1 cellular context compared by ENCODE assay signal in the genomic region with DNA sequence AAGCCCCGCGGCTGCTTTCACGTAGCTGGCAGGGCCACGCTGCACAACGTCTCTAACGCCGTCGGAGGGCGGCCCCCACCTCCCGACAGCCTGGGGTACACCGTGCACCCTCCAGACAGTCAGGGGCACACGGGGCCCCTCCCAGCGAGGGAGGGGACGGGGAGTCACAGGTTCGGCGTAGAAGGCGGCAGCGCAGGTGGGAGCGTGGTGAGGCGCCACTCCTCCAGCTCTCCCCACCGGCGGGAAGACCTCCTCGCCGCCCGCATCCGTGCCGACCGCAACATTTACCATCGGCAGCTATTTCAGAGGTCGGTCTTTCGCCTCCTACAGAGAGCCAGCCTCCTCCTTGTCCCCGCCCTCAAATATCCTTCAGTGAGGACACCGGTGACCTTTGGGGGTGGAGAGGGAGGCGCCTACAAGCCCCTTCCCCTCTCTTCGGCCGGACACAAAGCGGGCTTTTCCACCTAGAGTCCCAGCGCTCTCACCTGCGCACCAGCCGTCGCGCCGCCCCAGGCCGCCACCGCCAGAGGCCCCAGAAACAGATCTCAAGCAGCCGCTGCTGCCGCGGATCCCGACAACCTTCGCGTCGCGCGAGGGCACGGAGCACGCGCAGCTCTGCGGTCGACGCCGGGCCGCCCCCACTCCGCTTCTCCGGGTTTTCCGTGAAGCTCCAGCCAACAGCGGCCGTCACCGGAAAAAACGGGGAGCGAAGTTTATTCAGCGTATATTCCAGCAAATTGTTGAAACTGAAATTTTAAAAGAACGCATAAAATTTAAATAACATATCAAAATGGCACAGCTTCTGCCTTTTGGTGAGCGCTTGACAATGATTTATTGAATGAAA.
TF ChIP-seq lines count a peak whose summit lies in the region.

A gene (minus strand): TSS at position 600 of the 844 bp plus-strand sequence. CDS start 20,708 bp downstream, outside the sequence.

TF ChIP-seq in K562, 482 proteins besides CTCF, POLR2A, EP300 and RAD21 (continued from another document and continues in another):
- TF ChIP-seq, protein P1, sequence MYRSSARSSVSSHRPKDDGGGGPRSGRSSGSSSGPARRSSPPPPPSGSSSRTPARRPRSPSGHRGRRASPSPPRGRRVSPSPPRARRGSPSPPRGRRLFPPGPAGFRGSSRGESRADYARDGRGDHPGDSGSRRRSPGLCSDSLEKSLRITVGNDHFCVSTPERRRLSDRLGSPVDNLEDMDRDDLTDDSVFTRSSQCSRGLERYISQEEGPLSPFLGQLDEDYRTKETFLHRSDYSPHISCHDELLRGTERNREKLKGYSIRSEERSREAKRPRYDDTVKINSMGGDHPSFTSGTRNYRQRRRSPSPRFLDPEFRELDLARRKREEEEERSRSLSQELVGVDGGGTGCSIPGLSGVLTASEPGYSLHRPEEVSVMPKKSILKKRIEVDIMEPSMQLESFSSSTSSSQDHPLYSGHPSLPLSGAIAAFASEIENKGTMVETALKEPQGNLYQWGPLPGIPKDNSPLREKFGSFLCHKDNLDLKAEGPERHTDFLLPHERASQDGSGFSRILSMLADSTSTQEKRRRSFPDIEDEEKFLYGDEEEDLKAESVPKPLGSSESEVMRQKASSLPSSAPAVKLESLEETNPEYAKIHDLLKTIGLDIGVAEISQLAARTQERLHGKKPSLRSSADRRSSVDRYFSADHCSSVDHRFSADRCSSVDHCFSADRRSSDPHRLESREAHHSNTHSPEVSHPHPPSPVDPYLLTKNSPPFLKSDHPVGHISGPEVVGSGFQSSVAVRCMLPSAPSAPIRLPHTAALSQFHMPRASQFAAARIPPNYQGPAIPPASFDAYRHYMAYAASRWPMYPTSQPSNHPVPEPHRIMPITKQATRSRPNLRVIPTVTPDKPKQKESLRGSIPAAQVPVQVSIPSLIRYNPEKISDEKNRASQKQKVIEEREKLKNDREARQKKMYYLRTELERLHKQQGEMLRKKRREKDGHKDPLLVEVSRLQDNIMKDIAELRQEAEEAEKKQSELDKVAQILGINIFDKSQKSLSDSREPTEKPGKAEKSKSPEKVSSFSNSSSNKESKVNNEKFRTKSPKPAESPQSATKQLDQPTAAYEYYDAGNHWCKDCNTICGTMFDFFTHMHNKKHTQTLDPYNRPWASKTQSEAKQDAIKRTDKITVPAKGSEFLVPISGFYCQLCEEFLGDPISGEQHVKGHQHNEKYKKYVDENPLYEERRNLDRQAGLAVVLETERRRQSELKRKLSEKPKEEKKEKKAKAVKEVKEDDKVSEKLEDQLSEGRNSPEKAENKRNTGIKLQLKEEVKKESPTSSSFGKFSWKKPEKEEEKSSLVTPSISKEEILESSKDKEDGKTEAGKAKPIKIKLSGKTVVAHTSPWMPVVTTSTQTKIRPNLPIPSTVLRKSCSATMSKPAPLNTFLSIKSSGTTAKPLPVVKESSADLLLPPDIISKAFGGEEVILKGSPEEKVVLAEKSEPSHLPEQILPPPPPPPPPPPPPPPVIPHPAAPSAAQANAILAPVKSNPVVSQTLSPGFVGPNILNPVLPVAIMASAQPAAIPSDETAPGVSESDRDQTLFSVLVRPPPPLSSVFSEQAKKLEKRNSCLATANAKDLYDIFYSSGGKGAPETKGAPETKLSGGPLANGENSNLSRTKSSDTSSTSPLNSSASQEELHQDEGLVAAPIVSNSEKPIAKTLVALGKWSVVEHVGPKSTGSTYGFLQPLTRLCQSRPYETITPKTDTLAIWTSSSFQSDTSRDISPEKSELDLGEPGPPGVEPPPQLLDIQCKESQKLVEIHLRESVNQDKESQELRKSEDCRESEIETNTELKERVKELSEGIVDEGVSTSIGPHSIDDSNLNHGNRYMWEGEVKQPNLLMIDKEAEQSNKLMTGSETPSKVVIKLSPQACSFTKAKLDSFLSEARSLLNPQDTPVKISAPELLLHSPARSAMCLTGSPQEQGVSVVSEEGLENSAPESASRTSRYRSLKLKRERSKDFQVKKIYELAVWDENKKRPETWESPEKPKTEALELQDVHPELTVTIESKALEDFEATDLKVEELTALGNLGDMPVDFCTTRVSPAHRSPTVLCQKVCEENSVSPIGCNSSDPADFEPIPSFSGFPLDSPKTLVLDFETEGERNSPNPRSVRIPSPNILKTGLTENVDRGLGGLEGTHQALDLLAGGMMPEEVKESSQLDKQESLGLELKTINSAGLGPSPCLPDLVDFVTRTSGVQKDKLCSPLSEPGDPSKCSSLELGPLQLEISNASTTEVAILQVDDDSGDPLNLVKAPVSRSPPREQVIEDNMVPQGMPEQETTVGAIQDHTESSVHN (IDR thresholded peaks at IDR 0.05; ENCODE audit: borderline replicate concordance in 1 of 2, low read depth in 1 of 2), result no peak
- TF ChIP-seq CBFB (CRISPR knock-in tag; IDR thresholded peaks at IDR 0.05), result 0 out of 2 replicates have a peak, but pooled peaks have one; percentile 47
- TF ChIP-seq CREB1 (IDR thresholded peaks at IDR 0.05), result no peak
- peak; percentile 53; the same call in 1 of the 2 replicates for TF ChIP-seq CREB1 (CRISPR knock-in tag; IDR thresholded peaks at IDR 0.05)
- TF ChIP-seq LARP7 (IDR thresholded peaks at IDR 0.05), result no peak
- no peak for TF ChIP-seq HMG20B (CRISPR knock-in tag; IDR thresholded peaks at IDR 0.05)
- TF ChIP-seq CTBP1 (IDR thresholded peaks at IDR 0.05; ENCODE audit: borderline replicate concordance), result no peak
- TF ChIP-seq MTA1 (IDR thresholded peaks at IDR 0.05; ENCODE audit: borderline replicate concordance), result no peak
- no peak for TF ChIP-seq ZSCAN29 (IDR thresholded peaks at IDR 0.05)
- TF ChIP-seq TARDBP (IDR thresholded peaks at IDR 0.05), result no peak
- no peak for TF ChIP-seq CSDE1 (IDR thresholded peaks at IDR 0.05)
- TF ChIP-seq HCFC1 (IDR thresholded peaks at IDR 0.05; ENCODE audit: low read depth, low read length), result 0 out of 2 replicates have a peak, but pooled peaks have one; percentile 25
- TF ChIP-seq, protein P2, sequence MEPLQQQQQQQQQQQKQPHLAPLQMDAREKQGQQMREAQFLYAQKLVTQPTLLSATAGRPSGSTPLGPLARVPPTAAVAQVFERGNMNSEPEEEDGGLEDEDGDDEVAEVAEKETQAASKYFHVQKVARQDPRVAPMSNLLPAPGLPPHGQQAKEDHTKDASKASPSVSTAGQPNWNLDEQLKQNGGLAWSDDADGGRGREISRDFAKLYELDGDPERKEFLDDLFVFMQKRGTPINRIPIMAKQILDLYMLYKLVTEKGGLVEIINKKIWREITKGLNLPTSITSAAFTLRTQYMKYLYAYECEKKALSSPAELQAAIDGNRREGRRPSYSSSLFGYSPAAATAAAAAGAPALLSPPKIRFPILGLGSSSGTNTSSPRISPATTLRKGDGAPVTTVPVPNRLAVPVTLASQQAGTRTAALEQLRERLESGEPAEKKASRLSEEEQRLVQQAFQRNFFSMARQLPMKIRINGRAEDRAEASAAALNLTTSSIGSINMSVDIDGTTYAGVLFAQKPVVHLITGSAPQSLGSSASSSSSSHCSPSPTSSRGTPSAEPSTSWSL (CRISPR knock-in tag; IDR thresholded peaks at IDR 0.05; ENCODE audit: borderline replicate concordance), result no peak
- TF ChIP-seq, protein P3, sequence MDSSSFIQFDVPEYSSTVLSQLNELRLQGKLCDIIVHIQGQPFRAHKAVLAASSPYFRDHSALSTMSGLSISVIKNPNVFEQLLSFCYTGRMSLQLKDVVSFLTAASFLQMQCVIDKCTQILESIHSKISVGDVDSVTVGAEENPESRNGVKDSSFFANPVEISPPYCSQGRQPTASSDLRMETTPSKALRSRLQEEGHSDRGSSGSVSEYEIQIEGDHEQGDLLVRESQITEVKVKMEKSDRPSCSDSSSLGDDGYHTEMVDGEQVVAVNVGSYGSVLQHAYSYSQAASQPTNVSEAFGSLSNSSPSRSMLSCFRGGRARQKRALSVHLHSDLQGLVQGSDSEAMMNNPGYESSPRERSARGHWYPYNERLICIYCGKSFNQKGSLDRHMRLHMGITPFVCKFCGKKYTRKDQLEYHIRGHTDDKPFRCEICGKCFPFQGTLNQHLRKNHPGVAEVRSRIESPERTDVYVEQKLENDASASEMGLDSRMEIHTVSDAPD (CRISPR knock-in tag; IDR thresholded peaks at IDR 0.05), result no peak
- TF ChIP-seq, protein P4, sequence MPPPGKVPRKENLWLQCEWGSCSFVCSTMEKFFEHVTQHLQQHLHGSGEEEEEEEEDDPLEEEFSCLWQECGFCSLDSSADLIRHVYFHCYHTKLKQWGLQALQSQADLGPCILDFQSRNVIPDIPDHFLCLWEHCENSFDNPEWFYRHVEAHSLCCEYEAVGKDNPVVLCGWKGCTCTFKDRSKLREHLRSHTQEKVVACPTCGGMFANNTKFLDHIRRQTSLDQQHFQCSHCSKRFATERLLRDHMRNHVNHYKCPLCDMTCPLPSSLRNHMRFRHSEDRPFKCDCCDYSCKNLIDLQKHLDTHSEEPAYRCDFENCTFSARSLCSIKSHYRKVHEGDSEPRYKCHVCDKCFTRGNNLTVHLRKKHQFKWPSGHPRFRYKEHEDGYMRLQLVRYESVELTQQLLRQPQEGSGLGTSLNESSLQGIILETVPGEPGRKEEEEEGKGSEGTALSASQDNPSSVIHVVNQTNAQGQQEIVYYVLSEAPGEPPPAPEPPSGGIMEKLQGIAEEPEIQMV (tag; conservative IDR thresholded peaks at IDR 0.05; ENCODE audit: low read depth), result no peak
- no peak for TF ChIP-seq ZNF589 (CRISPR knock-in tag; IDR thresholded peaks at IDR 0.05; ENCODE audit: low read depth)
- TF ChIP-seq, protein P5, sequence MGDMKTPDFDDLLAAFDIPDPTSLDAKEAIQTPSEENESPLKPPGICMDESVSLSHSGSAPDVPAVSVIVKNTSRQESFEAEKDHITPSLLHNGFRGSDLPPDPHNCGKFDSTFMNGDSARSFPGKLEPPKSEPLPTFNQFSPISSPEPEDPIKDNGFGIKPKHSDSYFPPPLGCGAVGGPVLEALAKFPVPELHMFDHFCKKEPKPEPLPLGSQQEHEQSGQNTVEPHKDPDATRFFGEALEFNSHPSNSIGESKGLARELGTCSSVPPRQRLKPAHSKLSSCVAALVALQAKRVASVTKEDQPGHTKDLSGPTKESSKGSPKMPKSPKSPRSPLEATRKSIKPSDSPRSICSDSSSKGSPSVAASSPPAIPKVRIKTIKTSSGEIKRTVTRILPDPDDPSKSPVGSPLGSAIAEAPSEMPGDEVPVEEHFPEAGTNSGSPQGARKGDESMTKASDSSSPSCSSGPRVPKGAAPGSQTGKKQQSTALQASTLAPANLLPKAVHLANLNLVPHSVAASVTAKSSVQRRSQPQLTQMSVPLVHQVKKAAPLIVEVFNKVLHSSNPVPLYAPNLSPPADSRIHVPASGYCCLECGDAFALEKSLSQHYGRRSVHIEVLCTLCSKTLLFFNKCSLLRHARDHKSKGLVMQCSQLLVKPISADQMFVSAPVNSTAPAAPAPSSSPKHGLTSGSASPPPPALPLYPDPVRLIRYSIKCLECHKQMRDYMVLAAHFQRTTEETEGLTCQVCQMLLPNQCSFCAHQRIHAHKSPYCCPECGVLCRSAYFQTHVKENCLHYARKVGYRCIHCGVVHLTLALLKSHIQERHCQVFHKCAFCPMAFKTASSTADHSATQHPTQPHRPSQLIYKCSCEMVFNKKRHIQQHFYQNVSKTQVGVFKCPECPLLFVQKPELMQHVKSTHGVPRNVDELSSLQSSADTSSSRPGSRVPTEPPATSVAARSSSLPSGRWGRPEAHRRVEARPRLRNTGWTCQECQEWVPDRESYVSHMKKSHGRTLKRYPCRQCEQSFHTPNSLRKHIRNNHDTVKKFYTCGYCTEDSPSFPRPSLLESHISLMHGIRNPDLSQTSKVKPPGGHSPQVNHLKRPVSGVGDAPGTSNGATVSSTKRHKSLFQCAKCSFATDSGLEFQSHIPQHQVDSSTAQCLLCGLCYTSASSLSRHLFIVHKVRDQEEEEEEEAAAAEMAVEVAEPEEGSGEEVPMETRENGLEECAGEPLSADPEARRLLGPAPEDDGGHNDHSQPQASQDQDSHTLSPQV (IDR thresholded peaks at IDR 0.05), result peak; percentile 35; the same call in 1 of the 2 replicates
- TF ChIP-seq, protein P6, sequence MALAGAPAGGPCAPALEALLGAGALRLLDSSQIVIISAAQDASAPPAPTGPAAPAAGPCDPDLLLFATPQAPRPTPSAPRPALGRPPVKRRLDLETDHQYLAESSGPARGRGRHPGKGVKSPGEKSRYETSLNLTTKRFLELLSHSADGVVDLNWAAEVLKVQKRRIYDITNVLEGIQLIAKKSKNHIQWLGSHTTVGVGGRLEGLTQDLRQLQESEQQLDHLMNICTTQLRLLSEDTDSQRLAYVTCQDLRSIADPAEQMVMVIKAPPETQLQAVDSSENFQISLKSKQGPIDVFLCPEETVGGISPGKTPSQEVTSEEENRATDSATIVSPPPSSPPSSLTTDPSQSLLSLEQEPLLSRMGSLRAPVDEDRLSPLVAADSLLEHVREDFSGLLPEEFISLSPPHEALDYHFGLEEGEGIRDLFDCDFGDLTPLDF (CRISPR knock-in tag; IDR thresholded peaks at IDR 0.05), result no peak
- no peak for TF ChIP-seq NR3C1 (CRISPR knock-in tag; IDR thresholded peaks at IDR 0.05)
